Comparison of ENCODE assay signal across 8 cellular contexts in genomic region chr14:102095871-102096568, GRCh38. TPM values are rescaled to one million over a fixed set of nuclear protein-coding genes. Genes with fewer than 3 reads are reported as not detected.
DNase-seq lines count a peak whose midpoint lies in the region; ATAC-seq and TF ChIP-seq lines count a peak whose summit lies in the region.

No MANE protein-coding gene starts in this region.

- dilution Hi-C loops in mammary epithelial cell (cut with HindIII; ENCODE audit: low sequenced_read_pairs): loop anchor here (10.0 kb wide), 1 partner anchor 61 kb away; no protein-coding TSS in a partner anchor

- no peak overlapping the region for H3K9ac ChIP-seq in mammary epithelial cell (ENCODE audit: insufficient read depth, low read length)
- peak overlapping the region; percentile 6 for H3K9ac ChIP-seq in neural cell (ENCODE audit: low read length)

- H3K9me2 ChIP-seq in neural cell (ENCODE audit: insufficient read depth, low read length): no peaks in the 10 kb centered on the region

- H3K4me1 ChIP-seq in HEK293 (ENCODE audit: control insufficient read depth, insufficient read depth, low read length) (no peaks in the 10 kb centered on the region), mammary epithelial cell (ENCODE audit: insufficient read depth, low read length) (peaks cover 19% of the 10 kb centered on the region)

- H3K79me2 ChIP-seq in mammary epithelial cell (ENCODE audit: insufficient read depth, low read length): no peaks in the 10 kb centered on the region
- H3K79me2 ChIP-seq in neural cell (replicated peaks; ENCODE audit: insufficient read depth, low read length): no peaks in the 10 kb centered on the region

- H3K27me3 ChIP-seq in mammary epithelial cell (ENCODE audit: insufficient read depth, low read length): no peaks in the 10 kb centered on the region
- H3K27me3 ChIP-seq in neural cell (ENCODE audit: insufficient read depth, low read depth, low read length): no peaks in the 10 kb centered on the region

- no peaks in the 10 kb centered on the region; a peak in 1 of 3 replicates for H3K36me3 ChIP-seq in HEK293 (ENCODE audit: control insufficient read depth in 2 of 2, insufficient read depth in 1 of 2, low read length in 2 of 2)
- H3K36me3 ChIP-seq in mammary epithelial cell (ENCODE audit: insufficient read depth, low read length): no peaks in the 10 kb centered on the region
- H3K36me3 ChIP-seq in neural cell (ENCODE audit: insufficient read depth, low read length): no peaks in the 10 kb centered on the region

- no peak for TF ChIP-seq RAD21 in neural cell (conservative IDR thresholded peaks at IDR 0.05)

- no peak overlapping the region for H3K4me2 ChIP-seq in mammary epithelial cell (ENCODE audit: insufficient read depth, low read depth, low read length)
- H3K4me2 ChIP-seq in neural cell (ENCODE audit: low read length): peak overlapping the region; percentile 15

- ATAC-seq in HG02642 (IDR thresholded peaks at IDR 0.05; ENCODE audit: poor library complexity, unreplicated experiment): no peak

- DNase-seq in mammary epithelial cell (no peak), NCI-H1930 (lab: John Stamatoyannopoulos, UW) (no peak), NCI-H1092 (lab: John Stamatoyannopoulos, UW) (no peak)
- no peak for DNase-seq in activated CD4-positive, CD25-positive, alpha-beta regulatory T cell (lab: John Stamatoyannopoulos, UW)

- TF ChIP-seq CTCF in C4-2B (conservative IDR thresholded peaks at IDR 0.05) (no peak), HEK293 (tag by site-specific recombination; IDR thresholded peaks at IDR 0.05) (no peak), mammary epithelial cell (conservative IDR thresholded peaks at IDR 0.05 in 1 of 2, IDR thresholded peaks at IDR 0.05 in 1 of 2; ENCODE audit: extremely low read depth in 1 of 2, insufficient read depth in 1 of 2, low read depth in 1 of 2, low read length in 2 of 2) (no peak), neural cell (IDR thresholded peaks at IDR 0.05; ENCODE audit: poor library complexity, severe bottlenecking) (no peak)

- intact Hi-C loops in mammary epithelial cell (cut with micrococcal nuclease): loop anchor here (1.0 to 2.0 kb wide), 6 partner anchors 33 to 389 kb away; no protein-coding TSS in a partner anchor

- H4K20me1 ChIP-seq in mammary epithelial cell (ENCODE audit: insufficient read depth, low read length): no peaks in the 10 kb centered on the region
- H4K20me1 ChIP-seq in neural cell (ENCODE audit: insufficient read depth): no peaks in the 10 kb centered on the region

- H2AFZ ChIP-seq in mammary epithelial cell (ENCODE audit: low read depth, low read length): peak overlapping the region; percentile 48
- H2AFZ ChIP-seq in neural cell (ENCODE audit: low read depth, low read length): no peak overlapping the region

- peak overlapping the region; percentile 5; the same call in 1 of the 2 replicates for H3K27ac ChIP-seq in C4-2B
- H3K27ac ChIP-seq in HEK293 (ENCODE audit: extremely low read depth, low read depth, low read length): no peak overlapping the region
- no peak overlapping the region for H3K27ac ChIP-seq in mammary epithelial cell (ENCODE audit: insufficient read depth, low read depth, low read length)
- peak overlapping the region; percentile 6 for H3K27ac ChIP-seq in neural cell (ENCODE audit: low read length)

- H3K4me3 ChIP-seq in HEK293 (ENCODE audit: low read depth, low read length): no peak overlapping the region
- no peak overlapping the region for H3K4me3 ChIP-seq in mammary epithelial cell (replicated peaks in 1 of 3; ENCODE audit: insufficient read depth in 1 of 3, low read depth in 2 of 3, low read length in 3 of 3)
- H3K4me3 ChIP-seq in neural cell (ENCODE audit: low read length): peak overlapping the region; percentile 9

- H3F3A ChIP-seq in neural cell (ENCODE audit: insufficient read depth, low read length, poor library complexity, severe bottlenecking): no peaks in the 10 kb centered on the region

- in situ Hi-C loops in mammary epithelial cell (cut with MboI; ENCODE audit: low sequenced_read_pairs in 2 of 2): loop anchor here in 1 of 2 donors (25.0 kb wide), 1 partner anchor 216 kb away; the partner anchor contains the start of genes MOK and ZNF839

- WGBS in mammary epithelial cell (ENCODE audit: low coverage, missing lambda C conversion rate): 31% methylated on average over 8 of the region's 8 CpGs

- no TSS peak for BruUV-seq in mammary epithelial cell (replicated peaks; lab: Mats Ljungman, UMichigan)

- TF ChIP-seq EP300 in neural cell (conservative IDR thresholded peaks at IDR 0.05; ENCODE audit: poor library complexity, severe bottlenecking): no peak

- POLR2A ChIA-PET in HEK293 (lab: Yijun Ruan, JAX): interaction anchor here (0.9 kb wide), 1 partner anchor 8 kb away, joined by 3 read pairs; no protein-coding TSS in a partner anchor

- CTCF ChIA-PET in HEK293 (lab: Yijun Ruan, JAX) (interaction anchor here (0.6 to 3.5 kb wide), 40 partner anchors 8 to 1049 kb away, joined by 3 to 29 read pairs (median 4); no protein-coding TSS in a partner anchor), mammary epithelial cell (lab: Charles Lee; ENCODE audit: low non-redundant PET) (interaction anchor here (0.6 to 0.7 kb wide), 2 partner anchors 33 to 325 kb away, joined by 4 to 5 read pairs; no protein-coding TSS in a partner anchor)

- H3K9me3 ChIP-seq in HEK293 (ENCODE audit: control insufficient read depth, insufficient read depth, low read depth, low read length): no peaks in the 10 kb centered on the region
- no peaks in the 10 kb centered on the region for H3K9me3 ChIP-seq in mammary epithelial cell (replicated peaks; ENCODE audit: insufficient read depth, low read length)
- no peaks in the 10 kb centered on the region for H3K9me3 ChIP-seq in neural cell (ENCODE audit: low read length)

TF ChIP-seq in HEK293, 187 proteins besides CTCF, POLR2A, EP300 and RAD21:
- TF ChIP-seq GLIS2 (tag by site-specific recombination; IDR thresholded peaks at IDR 0.05) (peak; percentile 39; the same call in 1 of the 2 replicates), ZNF600 (tag by site-specific recombination; IDR thresholded peaks at IDR 0.05) (0 out of 2 replicates have a peak, but pooled peaks have one; percentile 52), GLIS1 (tag by site-specific recombination; IDR thresholded peaks at IDR 0.05) (no peak), ZNF335 (tag by site-specific recombination; conservative IDR thresholded peaks at IDR 0.05) (peak; percentile 97)

TF ChIP-seq in neural cell, 6 proteins besides CTCF, POLR2A, EP300 and RAD21:
- no peak for TF ChIP-seq MXI1 (conservative IDR thresholded peaks at IDR 0.05; ENCODE audit: poor library complexity, severe bottlenecking)
- TF ChIP-seq POLR2AphosphoS5 (IDR thresholded peaks at IDR 0.05): no peak
- no peak for TF ChIP-seq EZH2 (IDR thresholded peaks at IDR 0.05; ENCODE audit: borderline replicate concordance, insufficient read depth, low read length, poor library complexity, severe bottlenecking)
- no peak for TF ChIP-seq SMC3 (conservative IDR thresholded peaks at IDR 0.05; ENCODE audit: poor library complexity)
- TF ChIP-seq, protein P1, sequence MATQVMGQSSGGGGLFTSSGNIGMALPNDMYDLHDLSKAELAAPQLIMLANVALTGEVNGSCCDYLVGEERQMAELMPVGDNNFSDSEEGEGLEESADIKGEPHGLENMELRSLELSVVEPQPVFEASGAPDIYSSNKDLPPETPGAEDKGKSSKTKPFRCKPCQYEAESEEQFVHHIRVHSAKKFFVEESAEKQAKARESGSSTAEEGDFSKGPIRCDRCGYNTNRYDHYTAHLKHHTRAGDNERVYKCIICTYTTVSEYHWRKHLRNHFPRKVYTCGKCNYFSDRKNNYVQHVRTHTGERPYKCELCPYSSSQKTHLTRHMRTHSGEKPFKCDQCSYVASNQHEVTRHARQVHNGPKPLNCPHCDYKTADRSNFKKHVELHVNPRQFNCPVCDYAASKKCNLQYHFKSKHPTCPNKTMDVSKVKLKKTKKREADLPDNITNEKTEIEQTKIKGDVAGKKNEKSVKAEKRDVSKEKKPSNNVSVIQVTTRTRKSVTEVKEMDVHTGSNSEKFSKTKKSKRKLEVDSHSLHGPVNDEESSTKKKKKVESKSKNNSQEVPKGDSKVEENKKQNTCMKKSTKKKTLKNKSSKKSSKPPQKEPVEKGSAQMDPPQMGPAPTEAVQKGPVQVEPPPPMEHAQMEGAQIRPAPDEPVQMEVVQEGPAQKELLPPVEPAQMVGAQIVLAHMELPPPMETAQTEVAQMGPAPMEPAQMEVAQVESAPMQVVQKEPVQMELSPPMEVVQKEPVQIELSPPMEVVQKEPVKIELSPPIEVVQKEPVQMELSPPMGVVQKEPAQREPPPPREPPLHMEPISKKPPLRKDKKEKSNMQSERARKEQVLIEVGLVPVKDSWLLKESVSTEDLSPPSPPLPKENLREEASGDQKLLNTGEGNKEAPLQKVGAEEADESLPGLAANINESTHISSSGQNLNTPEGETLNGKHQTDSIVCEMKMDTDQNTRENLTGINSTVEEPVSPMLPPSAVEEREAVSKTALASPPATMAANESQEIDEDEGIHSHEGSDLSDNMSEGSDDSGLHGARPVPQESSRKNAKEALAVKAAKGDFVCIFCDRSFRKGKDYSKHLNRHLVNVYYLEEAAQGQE (IDR thresholded peaks at IDR 0.05; ENCODE audit: borderline replicate concordance): no peak
- no peak for TF ChIP-seq TAF1 (IDR thresholded peaks at IDR 0.05; ENCODE audit: low read depth)

RNA-seq across cellular contexts. Expression of gene HSP90AA1, which starts 9.2 kb away (rescaled TPM):
- total RNA-seq in mammary epithelial cell: 100 to 1,000 TPM; 310 to 486 TPM
- 739 TPM for polyA plus RNA-seq in mammary epithelial cell
- 315 TPM for polyA minus RNA-seq in mammary epithelial cell
- 206 and 232 TPM in 2 replicates for polyA plus RNA-seq in neural cell
- polyA minus RNA-seq in neural cell: 396 and 605 TPM in 2 replicates

RNA-seq across cellular contexts. Expression of gene WDR20, which starts 43.7 kb away (rescaled TPM):
- 10 to 100 TPM; 25.3 to 27.3 TPM for total RNA-seq in mammary epithelial cell
- polyA plus RNA-seq in mammary epithelial cell: 18.0 TPM
- polyA minus RNA-seq in mammary epithelial cell: 1.9 TPM
- polyA plus RNA-seq in neural cell: 26.3 and 28.6 TPM in 2 replicates
- 43.8 and 51.5 TPM in 2 replicates for polyA minus RNA-seq in neural cell

Comparison
In these comparisons a context has a peak if more than half of its experiments do, and no peak if none do; other contexts are left out.
1. H3K27ac ChIP-seq: peak in C4-2B (single experiment) and neural cell (single experiment); none in HEK293 (single experiment) and mammary epithelial cell (single experiment).